In genomic region chr13:67225252-67226159, GRCh38 we compare ENCODE assay signal across 18 cellular contexts. TPM values are rescaled to one million over a fixed set of nuclear protein-coding genes. Genes with fewer than 3 reads are reported as not detected.
DNase-seq lines count a peak whose midpoint lies in the region; ATAC-seq, FAIRE-seq and TF ChIP-seq lines count a peak whose summit lies in the region.
"Had no signal": no experiment of that assay in that cellular context is flagged by ENCODE, and none has a peak within 500 bp of the region (broad histone marks: within the 10 kb centered on the region; RNA-seq: fewer than 3 reads in every experiment).

No MANE protein-coding gene starts in this region.

- H3K9ac ChIP-seq in K562 (ENCODE audit: insufficient read depth in 1 of 2, low read depth in 2 of 2, low read length in 2 of 2): no peak overlapping the region

- no peaks in the 10 kb centered on the region for H3K9me1 ChIP-seq in K562 (ENCODE audit: control insufficient read depth, insufficient read depth, low read length)

- peaks cover 2 to 6% of the 10 kb centered on the region in 2 experiments; a peak in 3 of 5 replicates for H3K4me1 ChIP-seq in K562 (replicated peaks in 1 of 2; ENCODE audit: control insufficient read depth in 2 of 2, insufficient read depth in 2 of 2, low read length in 2 of 2)
- peaks cover 0 to 8% of the 10 kb centered on the region in 2 donors for H3K4me1 ChIP-seq in left lung
- H3K4me1 ChIP-seq in effector memory CD4-positive, alpha-beta T cell (ENCODE audit: control insufficient read depth, insufficient read depth, low read length, poor library complexity, severe bottlenecking): no peaks in the 10 kb centered on the region
- H3K4me1 ChIP-seq: colonic mucosa had no signal

- H3K27ac Mint-ChIP-seq in stimulated activated naive B cell treated with anti-CD40 and anti-IgM and Interleukin-4, amounts not matched to agents 10 μg/mL and 1 μg/mL and 100 μg/mL, for 72 hours: peak overlapping the region; percentile 68
- H3K27ac Mint-ChIP-seq in activated naive CD4-positive, alpha-beta T cell treated with anti-CD3 and anti-CD28 coated beads, Interleukin-2, amount 10 ng/mL, durations not matched to agents 7 days and 5 days: no peak overlapping the region

- TF ChIP-seq EP300 in Ishikawa (IDR thresholded peaks at IDR 0.05; ENCODE audit: borderline replicate concordance) (no peak), K562 (IDR thresholded peaks at IDR 0.05; ENCODE audit: low read length) (no peak)

- in situ Hi-C loops in K562 (cut with MboI): no loop called here

- no peak overlapping the region for H2AFZ ChIP-seq in K562 (ENCODE audit: low read depth, low read length)

- TF ChIP-seq POLR2A in K562 (conservative IDR thresholded peaks at IDR 0.05): no peak

- TF ChIP-seq RAD21 in Ishikawa (IDR thresholded peaks at IDR 0.05; ENCODE audit: low read depth): no peak
- TF ChIP-seq RAD21 in K562 (CRISPR knock-in tag; conservative IDR thresholded peaks at IDR 0.05 in 1 of 2, IDR thresholded peaks at IDR 0.05 in 1 of 2): no peak

- no peak for TF ChIP-seq CTCF in K562 (IDR thresholded peaks at IDR 0.05 in 2 of 3, conservative IDR thresholded peaks at IDR 0.05 in 1 of 3; ENCODE audit: insufficient read depth in 2 of 3, low read depth in 1 of 3, low read length in 3 of 3)
- TF ChIP-seq CTCF in left lung (IDR thresholded peaks at IDR 0.05): no peak

- H3K36me3 ChIP-seq in K562 (ENCODE audit: control insufficient read depth, insufficient read depth, low read length) (no peaks in the 10 kb centered on the region), left lung (no peaks in the 10 kb centered on the region)
- no peaks in the 10 kb centered on the region for H3K36me3 ChIP-seq in effector memory CD4-positive, alpha-beta T cell (ENCODE audit: control insufficient read depth, insufficient read depth, low read length)
- H3K36me3 ChIP-seq: colonic mucosa had no signal

- CTCF ChIA-PET in K562 (lab: Yijun Ruan, JAX; ENCODE audit: low intra/inter-chr PET ratio): no interaction called here
- CTCF ChIA-PET in activated naive CD4-positive, alpha-beta T cell treated with anti-CD3 and anti-CD28 coated beads, Interleukin-2, amount 10 ng/mL, durations not matched to agents 7 days and 5 days (lab: Charles Lee): no interaction called here

- H3K79me2 ChIP-seq in K562 (ENCODE audit: control insufficient read depth, insufficient read depth, low read length): no peaks in the 10 kb centered on the region

- ATAC-seq in K562: no peak
- ATAC-seq in left lung: peak; percentile 38
- peak in 1 of 2 donors; percentile 31 for ATAC-seq in stimulated activated naive B cell treated with anti-CD40 and anti-IgM and Interleukin-4, amounts not matched to agents 10 μg/mL and 1 μg/mL and 100 μg/mL, for 72 hours (replicated peaks)
- ATAC-seq in HG02798 (IDR thresholded peaks at IDR 0.05; ENCODE audit: poor library complexity, unreplicated experiment): no peak
- ATAC-seq in GM18861 (IDR thresholded peaks at IDR 0.05; ENCODE audit: unreplicated experiment): no peak

- FAIRE-seq in K562 (lab: Jason Lieb, UNC): no peak
- FAIRE-seq: GM12891 had no signal

- no peaks in the 10 kb centered on the region for H3K27me3 Mint-ChIP-seq in stimulated activated naive B cell treated with anti-CD40 and anti-IgM and Interleukin-4, amounts not matched to agents 10 μg/mL and 1 μg/mL and 100 μg/mL, for 72 hours
- H3K27me3 Mint-ChIP-seq in activated naive CD4-positive, alpha-beta T cell treated with anti-CD3 and anti-CD28 coated beads, Interleukin-2, amount 10 ng/mL, durations not matched to agents 7 days and 5 days: no peaks in the 10 kb centered on the region

- peaks cover 14% of the 10 kb centered on the region in 2 donors for H3K36me3 Mint-ChIP-seq in stimulated activated naive B cell treated with anti-CD40 and anti-IgM and Interleukin-4, amounts not matched to agents 10 μg/mL and 1 μg/mL and 100 μg/mL, for 72 hours
- H3K36me3 Mint-ChIP-seq in activated naive CD4-positive, alpha-beta T cell treated with anti-CD3 and anti-CD28 coated beads, Interleukin-2, amount 10 ng/mL, durations not matched to agents 7 days and 5 days: no peaks in the 10 kb centered on the region

- no peak overlapping the region for H3K4me2 ChIP-seq in K562 (ENCODE audit: insufficient read depth, low read length)
- H3K4me2 ChIP-seq: smooth muscle cell had no signal

- H3K9me3 Mint-ChIP-seq in stimulated activated naive B cell treated with anti-CD40 and anti-IgM and Interleukin-4, amounts not matched to agents 10 μg/mL and 1 μg/mL and 100 μg/mL, for 72 hours: no peaks in the 10 kb centered on the region
- H3K9me3 Mint-ChIP-seq in activated naive CD4-positive, alpha-beta T cell treated with anti-CD3 and anti-CD28 coated beads, Interleukin-2, amount 10 ng/mL, durations not matched to agents 7 days and 5 days: no peaks in the 10 kb centered on the region

- no peaks in the 10 kb centered on the region for H3K9me3 ChIP-seq in K562 (replicated peaks; ENCODE audit: control insufficient read depth, insufficient read depth, low read depth, low read length)
- no peaks in the 10 kb centered on the region for H3K9me3 ChIP-seq in left lung
- no peaks in the 10 kb centered on the region for H3K9me3 ChIP-seq in effector memory CD4-positive, alpha-beta T cell (ENCODE audit: control insufficient read depth, low read length)
- H3K9me3 ChIP-seq: colonic mucosa had no signal

- no peaks in the 10 kb centered on the region for H4K20me1 ChIP-seq in K562 (replicated peaks; ENCODE audit: control insufficient read depth, insufficient read depth, low read length)

- H3K4me1 Mint-ChIP-seq in stimulated activated naive B cell treated with anti-CD40 and anti-IgM and Interleukin-4, amounts not matched to agents 10 μg/mL and 1 μg/mL and 100 μg/mL, for 72 hours: peaks cover 18 to 19% of the 10 kb centered on the region in 2 donors
- no peaks in the 10 kb centered on the region for H3K4me1 Mint-ChIP-seq in activated naive CD4-positive, alpha-beta T cell treated with anti-CD3 and anti-CD28 coated beads, Interleukin-2, amount 10 ng/mL, durations not matched to agents 7 days and 5 days

- peak overlapping the region; percentile 67 to 71 for H3K4me3 Mint-ChIP-seq in stimulated activated naive B cell treated with anti-CD40 and anti-IgM and Interleukin-4, amounts not matched to agents 10 μg/mL and 1 μg/mL and 100 μg/mL, for 72 hours
- H3K4me3 Mint-ChIP-seq in activated naive CD4-positive, alpha-beta T cell treated with anti-CD3 and anti-CD28 coated beads, Interleukin-2, amount 10 ng/mL, durations not matched to agents 7 days and 5 days: no peak overlapping the region

- POLR2A ChIA-PET in K562 (lab: Yijun Ruan, JAX): no interaction called here

- 32% methylated on average over 19 of the region's 20 CpGs for WGBS in K562 (ENCODE audit: insufficient coverage, low coverage, missing lambda C conversion rate)

- H3K27ac ChIP-seq in K562 (ENCODE audit: extremely low read depth, low read depth, low read length) (no peak overlapping the region), left lung (no peak overlapping the region)
- H3K27ac ChIP-seq in effector memory CD4-positive, alpha-beta T cell (ENCODE audit: insufficient read depth, low read length, poor library complexity, severe bottlenecking): no peak overlapping the region
- H3K27ac ChIP-seq: colonic mucosa had no signal

- H3K27me3 ChIP-seq in K562 (ENCODE audit: control insufficient read depth in 2 of 2, insufficient read depth in 2 of 2, low read length in 2 of 2) (no peaks in the 10 kb centered on the region), left lung (peaks cover 0 to 26% of the 10 kb centered on the region in 2 donors)
- H3K27me3 ChIP-seq in effector memory CD4-positive, alpha-beta T cell (replicated peaks; ENCODE audit: control insufficient read depth, insufficient read depth, low read length, poor library complexity, severe bottlenecking): no peaks in the 10 kb centered on the region

- intact Hi-C loops in K562 (cut with micrococcal nuclease): loop anchor here (10.0 kb wide), 1 partner anchor 731 kb away; no protein-coding TSS in a partner anchor
- intact Hi-C loops in left lung (cut with DNase I): no loop called here

- BruUV-seq in K562 (replicated peaks; lab: Mats Ljungman, UMichigan): no TSS peak

- H3K4me3 ChIP-seq in K562: no peak overlapping the region
- H3K4me3 ChIP-seq in left lung: no peak overlapping the region
- no peak overlapping the region for H3K4me3 ChIP-seq in effector memory CD4-positive, alpha-beta T cell (ENCODE audit: insufficient read depth, low read depth, low read length, poor library complexity, severe bottlenecking)
- H3K4me3 ChIP-seq: colonic mucosa had no signal

- DNase-seq in K562 (ENCODE audit: extremely low read depth in 1 of 4, low spot score in 3 of 4) (no peak), left lung (peak in 1 of 2 donors; percentile 38)
- DNase-seq in stimulated activated naive B cell treated with anti-CD40 and anti-IgM and Interleukin-4, amounts not matched to agents 10 μg/mL and 1 μg/mL and 100 μg/mL, for 72 hours: no peak
- DNase-seq in effector memory CD4-positive, alpha-beta T cell: no peak
- DNase-seq in activated naive CD4-positive, alpha-beta T cell treated with anti-CD3 and anti-CD28 coated beads, Interleukin-2, amount 10 ng/mL, durations not matched to agents 7 days and 5 days: no peak
- DNase-seq: activated CD4-positive, alpha-beta T cell treated with anti-CD3 and anti-CD28 coated beads for 48 hours; activated CD8-positive, alpha-beta memory T cell treated with anti-CD3 and anti-CD28 coated beads, Interleukin-2, amount 50 U/mL, for 4 hours; anterior cingulate cortex; colonic mucosa; foreskin fibroblast; Karpas-422; NCI-H1105 treated with DMSO at 0.1 percent for 48 hours; stimulated activated CD4-positive, alpha-beta T cell treated with anti-CD3 and anti-CD28 coated beads, Interleukin-4, amount 100 ng/mL, for 4 hours had no signal

RNA-seq across cellular contexts. Expression of gene PCDH9, which starts 4.6 kb away (rescaled TPM):
- total RNA-seq in K562 (2011; cell fraction: chromatin; rRNA removed; ENCODE audit: low replicate concordance): 0.93 and 1.2 TPM in 2 replicates
- total RNA-seq in K562 (2011; cell fraction: nucleolus; rRNA removed): 1.8 and 2.8 TPM in 2 replicates
- total RNA-seq in K562 (2011; cell fraction: nucleoplasm; rRNA removed): 1.2 and 2.1 TPM in 2 replicates
- total RNA-seq in K562 (2014; rRNA removed) (1.4 and 5.4 TPM in 2 replicates), K562 (2014; rRNA removed; fragmentation: Illumina TruSeq; extraction: Trizol) (6.7 and 7.8 TPM in 2 replicates), K562 (2015; rRNA removed; fragmentation: Illumina TruSeq; extraction: Trizol) (4.9 and 5.2 TPM in 2 replicates), K562 (2021) (4.1 TPM in 2 replicates), left lung (10 to 100 TPM in 1 of 2 donors, 1 to 10 TPM in 1; 3.4 to 11.6 TPM)
- polyA plus RNA-seq in K562 (2011; rRNA removed) (0.07 and 1.1 TPM in 2 replicates), K562 (2014; fragmentation: Illumina TruSeq; extraction: Trizol) (2.8 and 3.9 TPM in 2 replicates), K562 (2014; fragmentation: Nextera tagmentation; extraction: Ambion mirVana) (1 to 10 TPM; 5.4 to 5.8 TPM), K562 (2014; rRNA removed) (2.1 and 2.3 TPM in 2 replicates)
- under 0.01 and 0.16 TPM in 2 replicates for polyA plus RNA-seq in K562 (2011; cell fraction: cytosol; rRNA removed)
- polyA plus RNA-seq in K562 (2011; cell fraction: nucleus; rRNA removed): 0.68 TPM in 1 of 2 replicates, not detected in the other
- polyA plus RNA-seq in K562 (2012): 2.7 and 4.0 TPM in 2 replicates
- 1.2 and 6.2 TPM in 2 replicates for polyA minus RNA-seq in K562 (2011; rRNA and poly(A)+ RNA removed)
- 3.1 TPM in 1 of 2 replicates, not detected in the other for polyA minus RNA-seq in K562 (2011; cell fraction: cytosol; rRNA and poly(A)+ RNA removed)
- 0.44 and 0.67 TPM in 2 replicates for polyA minus RNA-seq in K562 (2011; cell fraction: nucleus; rRNA and poly(A)+ RNA removed)
